8 cellular contexts compared by ENCODE assay signal in genomic region chr1:201154389-201155165, GRCh38. TPM values are rescaled to one million over a fixed set of nuclear protein-coding genes. Genes with fewer than 3 reads are reported as not detected.
DNase-seq lines count a peak whose midpoint lies in the region; ATAC-seq and TF ChIP-seq lines count a peak whose summit lies in the region.

TMEM9 (minus strand) TSS chr1:201154474; CDS start chr1:201153923, 551 bp downstream.

- TF ChIP-seq CTCF in colonic mucosa (IDR thresholded peaks at IDR 0.05): no peak

- H3K4me1 Mint-ChIP-seq in activated CD4-positive, alpha-beta T cell treated with anti-CD3 and anti-CD28 coated beads, Interleukin-2, amount 10 ng/mL, durations not matched to agents 24 days and 14 days: peaks cover 13% of the 10 kb centered on the region

- H3K27me3 ChIP-seq in colonic mucosa (no peaks in the 10 kb centered on the region), layer of hippocampus (ENCODE audit: control insufficient read depth, insufficient read depth, low read length) (no peaks in the 10 kb centered on the region)

- peak within 1 kb of the TSS; percentile 86 for H3K27ac Mint-ChIP-seq in activated CD4-positive, alpha-beta T cell treated with anti-CD3 and anti-CD28 coated beads, Interleukin-2, amount 10 ng/mL, durations not matched to agents 24 days and 14 days

- intact Hi-C loops in activated CD4-positive, alpha-beta T cell treated with anti-CD3 and anti-CD28 coated beads, Interleukin-2, amount 10 ng/mL, durations not matched to agents 24 days and 14 days (cut with micrococcal nuclease): loop anchor here (1.0 kb wide), 1 partner anchor 17 kb away; no protein-coding TSS in a partner anchor
- intact Hi-C loops in colonic mucosa (cut with DNase I): no loop called here

- H3K9ac ChIP-seq in colonic mucosa (ENCODE audit: low read depth in 2 of 2, low read length in 2 of 2): peak within 1 kb of the TSS; percentile 30 to 68

- no peaks in the 10 kb centered on the region for H3K9me3 ChIP-seq in colonic mucosa

- H3K4me3 ChIP-seq in colonic mucosa: peak within 1 kb of the TSS; percentile 72

- H3K36me3 Mint-ChIP-seq in activated CD4-positive, alpha-beta T cell treated with anti-CD3 and anti-CD28 coated beads, Interleukin-2, amount 10 ng/mL, durations not matched to agents 24 days and 14 days (ENCODE audit: low read depth): peaks cover 10% of the 10 kb centered on the region

- ATAC-seq in GM19372 (IDR thresholded peaks at IDR 0.05; ENCODE audit: low read depth, unreplicated experiment): peak; percentile 98
- peak; percentile 99 for ATAC-seq in HG03521 (IDR thresholded peaks at IDR 0.05; ENCODE audit: unreplicated experiment)

- no peaks in the 10 kb centered on the region for H3K36me3 ChIP-seq in colonic mucosa

- H3K9me3 Mint-ChIP-seq in activated CD4-positive, alpha-beta T cell treated with anti-CD3 and anti-CD28 coated beads, Interleukin-2, amount 10 ng/mL, durations not matched to agents 24 days and 14 days: no peaks in the 10 kb centered on the region

- H3K27ac ChIP-seq in colonic mucosa (no peak within 1 kb of the TSS), layer of hippocampus (ENCODE audit: low read depth, low read length) (peak within 1 kb of the TSS; percentile 54)

- peaks cover 5% of the 10 kb centered on the region for H3K4me1 ChIP-seq in colonic mucosa

- peaks cover 16% of the 10 kb centered on the region for H3K27me3 Mint-ChIP-seq in activated CD4-positive, alpha-beta T cell treated with anti-CD3 and anti-CD28 coated beads, Interleukin-2, amount 10 ng/mL, durations not matched to agents 24 days and 14 days

- peak within 1 kb of the TSS; percentile 90 for H3K4me3 Mint-ChIP-seq in activated CD4-positive, alpha-beta T cell treated with anti-CD3 and anti-CD28 coated beads, Interleukin-2, amount 10 ng/mL, durations not matched to agents 24 days and 14 days

- DNase-seq in Ammon's horn (ENCODE audit: low spot score): peak; percentile 99
- DNase-seq in NCI-H69 (lab: John Stamatoyannopoulos, UW): peak; percentile 98
- peak; percentile 99 for DNase-seq in activated CD4-positive, alpha-beta T cell treated with anti-CD3 and anti-CD28 coated beads, Interleukin-2, amount 10 ng/mL, durations not matched to agents 24 days and 14 days
- DNase-seq in colonic mucosa: peak; percentile 100
- peak; percentile 96 to 99 (median 98) for DNase-seq in stimulated activated CD4-positive, alpha-beta T cell treated with anti-CD3 and anti-CD28 coated beads, Interleukin-1b, Interleukin-23, amount 100 ng/mL, for 24 hours (ENCODE audit: low read depth in 4 of 4, low spot score in 1 of 4)

RNA-seq across cellular contexts. Expression of gene TMEM9, which starts in this region (rescaled TPM):
- 11.3 and 13.5 TPM in 2 replicates for total RNA-seq in activated CD4-positive, alpha-beta T cell treated with anti-CD3 and anti-CD28 coated beads, Interleukin-2, amount 10 ng/mL, durations not matched to agents 24 days and 14 days
- 10 to 100 TPM; 35.4 to 38.2 TPM for total RNA-seq in colonic mucosa
